Comparison of ENCODE assay signal across 27 cellular contexts in genomic region chr9:85890962-85891361, GRCh38.
"Had no signal": no experiment of that assay in that cellular context is flagged by ENCODE, and none has a peak within 500 bp of the region (broad histone marks: within the 10 kb centered on the region; RNA-seq: fewer than 3 reads in every experiment).

No MANE protein-coding gene starts in this region.

- H3K9me3 ChIP-seq: colonic mucosa, esophagus squamous epithelium, gastrocnemius medialis, heart right ventricle, lower lobe of right lung, mucosa of descending colon had no signal

- FAIRE-seq: endometrium, islet of Langerhans, keratinocyte had no signal

- H3K27ac ChIP-seq: colonic mucosa, epithelial cell of prostate, esophagus squamous epithelium, gastrocnemius medialis, heart right ventricle, left lung, lower lobe of right lung had no signal

- DNase-seq: colonic mucosa; cortex of kidney; effector CD8-positive, alpha-beta T cell; effector memory CD8-positive, alpha-beta T cell; endodermal cell; esophagus squamous epithelium; foreskin fibroblast; foreskin melanocyte; gastrocnemius medialis; glutamatergic neuron; head of caudate nucleus; heart right ventricle; hippocampal formation; left cardiac atrium; left lung; left ventricle myocardium superior; lower lobe of right lung; mesenchymal stem cell; mucosa of descending colon; naive B cell had no signal

- ATAC-seq: effector memory CD8-positive, alpha-beta T cell; esophagus mucosa; gastrocnemius medialis; heart right ventricle; left cardiac atrium; left lung; left ventricle myocardium superior; lower lobe of right lung; mucosa of descending colon had no signal

- H3K36me3 ChIP-seq: colonic mucosa, esophagus squamous epithelium, left lung, lower lobe of right lung had no signal

- H3K4me1 ChIP-seq: colonic mucosa, esophagus squamous epithelium, gastrocnemius medialis, heart right ventricle, left lung, lower lobe of right lung had no signal

- H3K4me1 Mint-ChIP-seq: endodermal cell, mesothelial cell of epicardium, naive B cell had no signal

- H3K27me3 Mint-ChIP-seq: dendritic cell treated with granulocyte-macrophage colony-stimulating factor and Interleukin-4, amounts not matched to agents 40 ng/mL and 50 ng/mL, for 4 days; naive B cell had no signal

- H3K4me3 ChIP-seq: colonic mucosa, esophagus squamous epithelium, gastrocnemius medialis, heart right ventricle, left lung, lower lobe of right lung, mucosa of descending colon had no signal

- H3K9me3 Mint-ChIP-seq: dendritic cell treated with granulocyte-macrophage colony-stimulating factor and Interleukin-4, amounts not matched to agents 40 ng/mL and 50 ng/mL, for 4 days had no signal

- H3K27ac Mint-ChIP-seq: dendritic cell treated with granulocyte-macrophage colony-stimulating factor and Interleukin-4, amounts not matched to agents 40 ng/mL and 50 ng/mL, for 4 days; effector memory CD8-positive, alpha-beta T cell; endodermal cell; mesothelial cell of epicardium had no signal

- H3K4me3 Mint-ChIP-seq: dendritic cell treated with granulocyte-macrophage colony-stimulating factor and Interleukin-4, amounts not matched to agents 40 ng/mL and 50 ng/mL, for 4 days; effector memory CD8-positive, alpha-beta T cell; endodermal cell; mesothelial cell of epicardium; naive B cell had no signal

- H3K27me3 ChIP-seq: colonic mucosa, esophagus squamous epithelium, gastrocnemius medialis, heart right ventricle, left lung had no signal
